Comparison of ENCODE assay signal across 23 cellular contexts in genomic region chr5:180668835-180669596, GRCh38. TPM values are rescaled to one million over a fixed set of nuclear protein-coding genes. Genes with fewer than 3 reads are reported as not detected.
DNase-seq lines count a peak whose midpoint lies in the region; ATAC-seq and TF ChIP-seq lines count a peak whose summit lies in the region.
"Had no signal": no experiment of that assay in that cellular context is flagged by ENCODE, and none has a peak within 500 bp of the region (broad histone marks: within the 10 kb centered on the region; RNA-seq: fewer than 3 reads in every experiment).

No MANE protein-coding gene starts in this region.

- no peak overlapping the region for H3K4me3 Mint-ChIP-seq in HFFc6
- H3K4me3 Mint-ChIP-seq: activated naive CD4-positive, alpha-beta T cell treated with anti-CD3 and anti-CD28 coated beads for 36 hours; activated T-helper 1 cell treated with anti-CD3 and anti-CD28 coated beads, Interleukin-12 subunit alpha, Interleukin-12 subunit beta, Interleukin-2, Interleukin-4 antibody, amounts not matched to agents 30 ng/mL and 10 ng/mL and 1 ng/mL, durations not matched to agents 14 hours and 24 hours and 36 hours; CD8-positive, alpha-beta memory T cell; GM23338; stimulated activated naive CD8-positive, alpha-beta T cell treated with anti-CD3 and anti-CD28 coated beads, Interleukin-15, Interleukin-2, amounts not matched to agents 100 ng/mL and 50 ng/mL, for 24 hours had no signal

- peak; percentile 47 for DNase-seq in right atrium auricular region (ENCODE audit: low spot score)
- no peak for DNase-seq in left ventricle myocardium superior
- DNase-seq in SHP77 (lab: John Stamatoyannopoulos, UW), result peak; percentile 39 to 62
- DNase-seq in medulla oblongata (ENCODE audit: extremely low spot score), result peak; percentile 2
- DNase-seq in HFFc6, result no peak
- DNase-seq in NCI-H2171 (lab: John Stamatoyannopoulos, UW), result no peak
- no peak for DNase-seq in NK-92 (lab: John Stamatoyannopoulos, UW; ENCODE audit: unreplicated experiment)
- no peak for DNase-seq in stimulated activated naive CD8-positive, alpha-beta T cell treated with anti-CD3 and anti-CD28 coated beads, Interleukin-15, Interleukin-2, amounts not matched to agents 100 U/mL and 50 U/mL, for 24 hours
- DNase-seq: activated CD4-positive, alpha-beta T cell treated with anti-CD3 and anti-CD28 coated beads for 48 hours; activated naive CD4-positive, alpha-beta T cell treated with anti-CD3 and anti-CD28 coated beads for 36 hours; CD8-positive, alpha-beta memory T cell; mesendoderm; naive thymus-derived CD4-positive, alpha-beta T cell; NCI-H1436 treated with DMSO at 0.1 percent for 48 hours; nucleus accumbens had no signal

- no peak for TF ChIP-seq CTCF in right atrium auricular region (IDR thresholded peaks at IDR 0.05)
- no peak for TF ChIP-seq CTCF in HFFc6 (IDR thresholded peaks at IDR 0.05)

- H3K4me3 ChIP-seq in right atrium auricular region, result no peak overlapping the region
- H3K4me3 ChIP-seq: breast epithelium, GM23338 had no signal

- peaks cover 0 to 5% of the 10 kb centered on the region in 2 donors for H3K27me3 ChIP-seq in right atrium auricular region

- H3K9me3 Mint-ChIP-seq in HFFc6, result peaks cover 5% of the 10 kb centered on the region; the same call in 1 of the 2 replicates
- H3K9me3 Mint-ChIP-seq: activated naive CD4-positive, alpha-beta T cell treated with anti-CD3 and anti-CD28 coated beads for 36 hours; activated T-helper 1 cell treated with anti-CD3 and anti-CD28 coated beads, Interleukin-12 subunit alpha, Interleukin-12 subunit beta, Interleukin-2, Interleukin-4 antibody, amounts not matched to agents 30 ng/mL and 10 ng/mL and 1 ng/mL, durations not matched to agents 14 hours and 24 hours and 36 hours; CD8-positive, alpha-beta memory T cell; stimulated activated naive CD8-positive, alpha-beta T cell treated with anti-CD3 and anti-CD28 coated beads, Interleukin-15, Interleukin-2, amounts not matched to agents 100 ng/mL and 50 ng/mL, for 24 hours had no signal

- H3K9me3 ChIP-seq in right atrium auricular region, result no peaks in the 10 kb centered on the region
- H3K9me3 ChIP-seq: breast epithelium had no signal

- H3K4me1 ChIP-seq in right atrium auricular region, result peaks cover 0 to 11% of the 10 kb centered on the region in 2 donors
- H3K4me1 ChIP-seq: breast epithelium had no signal

- no peak overlapping the region for H3K27ac ChIP-seq in right atrium auricular region
- H3K27ac ChIP-seq: breast epithelium, epithelial cell of prostate, VCaP had no signal

- no peaks in the 10 kb centered on the region for H3K36me3 ChIP-seq in right atrium auricular region
- H3K36me3 ChIP-seq: breast epithelium had no signal

- intact Hi-C loops in left ventricle myocardium superior (cut with micrococcal nuclease), result no loop called here

- no peaks in the 10 kb centered on the region for H3K36me3 Mint-ChIP-seq in HFFc6 (ENCODE audit: low read depth)
- H3K36me3 Mint-ChIP-seq: naive thymus-derived CD4-positive, alpha-beta T cell had no signal

- peaks cover 10% of the 10 kb centered on the region for H3K27me3 Mint-ChIP-seq in HFFc6 (ENCODE audit: insufficient read depth)

- no peak for ATAC-seq in left ventricle myocardium superior
- no peak for ATAC-seq in stimulated activated naive CD8-positive, alpha-beta T cell treated with anti-CD3 and anti-CD28 coated beads, Interleukin-15, Interleukin-2, amounts not matched to agents 100 U/mL and 50 U/mL, for 24 hours
- ATAC-seq: GM23338, left lobe of liver had no signal

- no peak overlapping the region for H3K27ac Mint-ChIP-seq in HFFc6
- H3K27ac Mint-ChIP-seq: activated naive CD4-positive, alpha-beta T cell treated with anti-CD3 and anti-CD28 coated beads for 36 hours; activated T-helper 1 cell treated with anti-CD3 and anti-CD28 coated beads, Interleukin-12 subunit alpha, Interleukin-12 subunit beta, Interleukin-2, Interleukin-4 antibody, amounts not matched to agents 30 ng/mL and 10 ng/mL and 1 ng/mL, durations not matched to agents 14 hours and 24 hours and 36 hours; GM23338; stimulated activated naive CD8-positive, alpha-beta T cell treated with anti-CD3 and anti-CD28 coated beads, Interleukin-15, Interleukin-2, amounts not matched to agents 100 ng/mL and 50 ng/mL, for 24 hours had no signal

- no peaks in the 10 kb centered on the region for H3K4me1 Mint-ChIP-seq in HFFc6 (ENCODE audit: low read depth)

RNA-seq across cellular contexts. Expression of gene FLT4, which starts 19.6 kb away (rescaled TPM):
- total RNA-seq in right atrium auricular region, result 1 to 10 TPM; 2.0 to 4.2 TPM
- 8.0 TPM for total RNA-seq in left ventricle myocardium superior
- not detected for total RNA-seq in HFFc6 (2021; fragmentation: NEBNext Ultra II Directional; extraction: Animal tissue kit (Norgen Biotek cat#: 25700))
- total RNA-seq: MCF 10A had no signal

Comparison
In these comparisons a context has a peak if more than half of its experiments do, and no peak if none do; other contexts are left out.
1. DNase-seq: peak in right atrium auricular region (single experiment), SHP77 (2 of 2) and medulla oblongata (single experiment); none in left ventricle myocardium superior (single experiment), HFFc6 (single experiment), NCI-H2171 (single experiment), NK-92 (single experiment) and stimulated activated naive CD8-positive, alpha-beta T cell treated with anti-CD3 and anti-CD28 coated beads, Interleukin-15, Interleukin-2, amounts not matched to agents 100 U/mL and 50 U/mL, for 24 hours (single experiment).